In the genomic region with DNA sequence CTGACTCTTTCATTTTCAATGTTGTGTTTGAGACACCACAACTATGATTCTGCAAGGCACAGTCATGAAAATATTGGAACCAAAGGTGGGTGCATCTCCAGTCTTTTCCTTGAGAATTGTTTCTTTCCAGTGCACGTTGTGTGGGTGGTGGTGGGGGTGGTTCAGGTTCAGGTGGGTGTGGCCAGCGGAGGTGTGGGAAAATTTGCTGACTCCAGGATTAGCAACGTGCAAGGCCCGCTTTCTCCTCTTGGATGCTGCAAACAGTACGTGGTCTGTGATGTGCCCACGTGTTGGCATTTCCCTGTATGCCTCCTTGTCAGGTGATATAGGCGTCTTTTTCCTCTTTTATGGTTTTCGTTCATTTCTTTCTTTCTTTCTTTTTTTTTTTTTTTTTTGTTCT, we compare ENCODE assay signal across 30 cellular contexts.
"Had no signal": no experiment of that assay in that cellular context is flagged by ENCODE, and none has a peak within 500 bp of the region (broad histone marks: within the 10 kb centered on the region; RNA-seq: fewer than 3 reads in every experiment).

No MANE protein-coding gene starts in this region.

- FAIRE-seq: bronchial epithelial cell had no signal

- DNase-seq: activated CD4-positive, alpha-beta memory T cell treated with anti-CD3 and anti-CD28 coated beads, Interleukin-2, amount 10 ng/mL, durations not matched to agents 7 days and 5 days; activated CD4-positive, alpha-beta T cell treated with anti-CD3 and anti-CD28 coated beads for 1 hour; activated CD4-positive, alpha-beta T cell treated with anti-CD3 and anti-CD28 coated beads for 48 hours; activated CD4-positive, CD25-positive, alpha-beta regulatory T cell; activated effector memory CD4-positive, alpha-beta T cell treated with Interleukin-2 at 50 U/mL for 16 hours; activated naive CD4-positive, alpha-beta T cell; activated naive CD4-positive, alpha-beta T cell treated with anti-CD3 and anti-CD28 coated beads, Interleukin-2, amount 50 U/mL, for 16 hours; anterior cingulate cortex; cerebellar nuclear complex; KG1; MM.1S; MV-4-11; NCI-H1092; NCI-H1436 treated with DMSO at 0.1 percent for 48 hours; NCI-H1694 treated with DMSO at 0.1 percent for 48 hours; NCI-H2029; NCI-H345; NCI-H524 treated with DMSO at 0.1 percent for 48 hours; SHP77 treated with DMSO at 0.1 percent for 48 hours; SK-N-SH; T-helper 17 cell; T-helper 9 cell; WERI-Rb-1 had no signal

- H3K27ac Mint-ChIP-seq: activated CD4-positive, alpha-beta memory T cell treated with anti-CD3 and anti-CD28 coated beads, Interleukin-2, amount 10 ng/mL, durations not matched to agents 7 days and 5 days; brain; IgD-negative memory B cell; T-cell; T-helper 17 cell had no signal

- H3K4me2 ChIP-seq: SK-N-SH had no signal

- H3K9me3 ChIP-seq: adrenal gland, SJSA1, SK-N-SH had no signal

- H3K4me3 ChIP-seq: adrenal gland, SJSA1 had no signal

- H3K4me1 ChIP-seq: adrenal gland, SJSA1 had no signal

- H3K27me3 Mint-ChIP-seq: activated CD4-positive, alpha-beta memory T cell treated with anti-CD3 and anti-CD28 coated beads, Interleukin-2, amount 10 ng/mL, durations not matched to agents 7 days and 5 days; brain; IgD-negative memory B cell; T-cell; T-helper 17 cell had no signal

- H3K4me3 Mint-ChIP-seq: activated CD4-positive, alpha-beta memory T cell treated with anti-CD3 and anti-CD28 coated beads, Interleukin-2, amount 10 ng/mL, durations not matched to agents 7 days and 5 days; brain; T-cell; T-helper 17 cell had no signal

- H3K27ac ChIP-seq: adrenal gland, SJSA1, WERI-Rb-1 had no signal

- ATAC-seq: Panc1, T-cell, T-helper 17 cell had no signal
